ENCODE assay signal across 17 cellular contexts in genomic region chr12:108239378-108239777, GRCh38.
DNase-seq lines count a peak whose midpoint lies in the region; ATAC-seq, FAIRE-seq and TF ChIP-seq lines count a peak whose summit lies in the region.
"Had no signal": no experiment of that assay in that cellular context is flagged by ENCODE, and none has a peak within 500 bp of the region (broad histone marks: within the 10 kb centered on the region; RNA-seq: fewer than 3 reads in every experiment).

No MANE protein-coding gene starts in this region.

- H3K36me3 Mint-ChIP-seq in effector memory CD8-positive, alpha-beta T cell (ENCODE audit: insufficient read depth) = no peaks in the 10 kb centered on the region
- H3K36me3 Mint-ChIP-seq in immature natural killer cell = peaks cover 0 to 4% (median 0%) of the 10 kb centered on the region in 3 donors
- H3K36me3 Mint-ChIP-seq in natural killer cell treated with Interleukin-12 subunit alpha and Interleukin-12 subunit beta and Interleukin-15 and Interleukin-18, amount 100 ng/mL, for 72 hours = peaks cover 4% of the 10 kb centered on the region
- H3K36me3 Mint-ChIP-seq in CD4-positive, alpha-beta T cell (ENCODE audit: low read depth) = no peaks in the 10 kb centered on the region
- H3K36me3 Mint-ChIP-seq in activated CD4-positive, alpha-beta memory T cell treated with anti-CD3 and anti-CD28 coated beads for 36 hours = no peaks in the 10 kb centered on the region
- H3K36me3 Mint-ChIP-seq: CD8-positive, alpha-beta T cell had no signal

- POLR2A ChIA-PET in CD4-positive, alpha-beta T cell (lab: Charles Lee) = no interaction called here
- POLR2A ChIA-PET in activated CD4-positive, alpha-beta memory T cell treated with anti-CD3 and anti-CD28 coated beads for 36 hours (lab: Charles Lee) = no interaction called here

- H3K4me1 Mint-ChIP-seq in effector memory CD8-positive, alpha-beta T cell (ENCODE audit: low read depth in 2 of 2) = peaks cover 3 to 11% of the 10 kb centered on the region in 2 donors
- peaks cover 12 to 17% of the 10 kb centered on the region in 2 donors for H3K4me1 Mint-ChIP-seq in immature natural killer cell
- H3K4me1 Mint-ChIP-seq in natural killer cell treated with Interleukin-12 subunit alpha and Interleukin-12 subunit beta and Interleukin-15 and Interleukin-18, amount 100 ng/mL, for 72 hours (ENCODE audit: low read depth in 2 of 2) = peaks cover 6 to 11% of the 10 kb centered on the region in 2 donors
- H3K4me1 Mint-ChIP-seq in CD4-positive, alpha-beta T cell (ENCODE audit: low read depth) = no peaks in the 10 kb centered on the region
- no peaks in the 10 kb centered on the region for H3K4me1 Mint-ChIP-seq in activated CD4-positive, alpha-beta memory T cell treated with anti-CD3 and anti-CD28 coated beads for 36 hours (ENCODE audit: low read depth)

- no peak overlapping the region for H3K27ac Mint-ChIP-seq in effector memory CD8-positive, alpha-beta T cell
- H3K27ac Mint-ChIP-seq in immature natural killer cell = peak overlapping the region in 3 of 6 donors; percentile 11 to 17 (median 13)
- H3K27ac Mint-ChIP-seq in natural killer cell treated with Interleukin-12 subunit alpha and Interleukin-12 subunit beta and Interleukin-15 and Interleukin-18, amount 100 ng/mL, for 72 hours = peak overlapping the region; percentile 2 to 27
- H3K27ac Mint-ChIP-seq in CD4-positive, alpha-beta T cell = no peak overlapping the region
- no peak overlapping the region for H3K27ac Mint-ChIP-seq in activated CD4-positive, alpha-beta memory T cell treated with anti-CD3 and anti-CD28 coated beads for 36 hours
- H3K27ac Mint-ChIP-seq: CD8-positive, alpha-beta T cell had no signal

- no peak overlapping the region for H3K4me3 ChIP-seq in kidney (ENCODE audit: low read length in 2 of 2)
- H3K4me3 ChIP-seq: GM23248 had no signal

- peak; percentile 21 for ATAC-seq in effector memory CD8-positive, alpha-beta T cell (replicated peaks)
- peak in 1 of 2 donors; percentile 36 for ATAC-seq in natural killer cell treated with Interleukin-12 subunit alpha and Interleukin-12 subunit beta and Interleukin-15 and Interleukin-18, amount 100 ng/mL, for 72 hours
- ATAC-seq in CD4-positive, alpha-beta T cell (ENCODE audit: poor library complexity) = no peak
- ATAC-seq: CD8-positive, alpha-beta T cell had no signal

- H3K4me1 ChIP-seq in kidney (ENCODE audit: control insufficient read depth in 1 of 2, insufficient read depth in 1 of 2, low read depth in 1 of 2, low read length in 2 of 2) = no peaks in the 10 kb centered on the region
- H3K4me1 ChIP-seq: Caco-2 had no signal

- no peak overlapping the region for H3K4me3 Mint-ChIP-seq in effector memory CD8-positive, alpha-beta T cell
- peak overlapping the region in 3 of 5 donors; percentile 16 to 47 (median 19) for H3K4me3 Mint-ChIP-seq in immature natural killer cell
- H3K4me3 Mint-ChIP-seq in natural killer cell treated with Interleukin-12 subunit alpha and Interleukin-12 subunit beta and Interleukin-15 and Interleukin-18, amount 100 ng/mL, for 72 hours = peak overlapping the region; percentile 6
- H3K4me3 Mint-ChIP-seq in CD4-positive, alpha-beta T cell = no peak overlapping the region
- H3K4me3 Mint-ChIP-seq in activated CD4-positive, alpha-beta memory T cell treated with anti-CD3 and anti-CD28 coated beads for 36 hours = no peak overlapping the region
- H3K4me3 Mint-ChIP-seq: CD8-positive, alpha-beta T cell had no signal

- no peak for DNase-seq in effector memory CD8-positive, alpha-beta T cell
- DNase-seq in immature natural killer cell (no peak), kidney (no peak)
- no peak for DNase-seq in natural killer cell treated with Interleukin-12 subunit alpha and Interleukin-12 subunit beta and Interleukin-15 and Interleukin-18, amount 100 ng/mL, for 72 hours (ENCODE audit: low spot score)
- DNase-seq in CD4-positive, alpha-beta T cell = no peak
- no peak for DNase-seq in activated CD4-positive, alpha-beta memory T cell treated with anti-CD3 and anti-CD28 coated beads for 36 hours
- DNase-seq: C1 segment of cervical spinal cord; Caco-2; CD8-positive, alpha-beta T cell; DMS153; DND-41; GM23248; H7; HCEC 1CT had no signal

- H3K27ac ChIP-seq in CD4-positive, alpha-beta T cell (ENCODE audit: low read depth, low read length) = no peak overlapping the region
- H3K27ac ChIP-seq in kidney (ENCODE audit: low read depth in 2 of 2, low read length in 2 of 2) = no peak overlapping the region
- H3K27ac ChIP-seq: GM23248 had no signal

- intact Hi-C loops in CD4-positive, alpha-beta T cell (cut with DNase I, micrococcal nuclease) = no loop called here
- intact Hi-C loops in activated CD4-positive, alpha-beta memory T cell treated with anti-CD3 and anti-CD28 coated beads for 36 hours (cut with micrococcal nuclease) = no loop called here
- intact Hi-C loops in kidney (cut with DNase I) = no loop called here

- H3K9me3 Mint-ChIP-seq in effector memory CD8-positive, alpha-beta T cell = no peaks in the 10 kb centered on the region
- H3K9me3 Mint-ChIP-seq in immature natural killer cell = no peaks in the 10 kb centered on the region
- no peaks in the 10 kb centered on the region for H3K9me3 Mint-ChIP-seq in natural killer cell treated with Interleukin-12 subunit alpha and Interleukin-12 subunit beta and Interleukin-15 and Interleukin-18, amount 100 ng/mL, for 72 hours
- no peaks in the 10 kb centered on the region for H3K9me3 Mint-ChIP-seq in CD4-positive, alpha-beta T cell
- H3K9me3 Mint-ChIP-seq in activated CD4-positive, alpha-beta memory T cell treated with anti-CD3 and anti-CD28 coated beads for 36 hours = no peaks in the 10 kb centered on the region
- H3K9me3 Mint-ChIP-seq: CD8-positive, alpha-beta T cell had no signal

- H3K9ac ChIP-seq in kidney (ENCODE audit: low read length in 2 of 2) = no peak overlapping the region
- H3K9ac ChIP-seq: GM23248 had no signal

- H3K9me3 ChIP-seq in CD4-positive, alpha-beta T cell (ENCODE audit: control insufficient read depth, low read length) = no peaks in the 10 kb centered on the region
- no peaks in the 10 kb centered on the region for H3K9me3 ChIP-seq in kidney (ENCODE audit: control insufficient read depth in 1 of 2, low read length in 2 of 2)
- H3K9me3 ChIP-seq: Caco-2 had no signal

- H3K27me3 ChIP-seq in CD4-positive, alpha-beta T cell (ENCODE audit: control insufficient read depth, insufficient read depth, low read length) = peaks cover 6% of the 10 kb centered on the region

- CTCF ChIA-PET in CD4-positive, alpha-beta T cell (lab: Charles Lee) = no interaction called here
- CTCF ChIA-PET in activated CD4-positive, alpha-beta memory T cell treated with anti-CD3 and anti-CD28 coated beads for 36 hours (lab: Charles Lee) = no interaction called here

- peaks cover 21 to 27% of the 10 kb centered on the region in 2 donors for H3K27me3 Mint-ChIP-seq in effector memory CD8-positive, alpha-beta T cell
- peaks cover 2 to 5% (median 3%) of the 10 kb centered on the region in 3 donors for H3K27me3 Mint-ChIP-seq in immature natural killer cell (ENCODE audit: low read depth in 3 of 3)
- peaks cover 3 to 6% of the 10 kb centered on the region in 2 donors for H3K27me3 Mint-ChIP-seq in natural killer cell treated with Interleukin-12 subunit alpha and Interleukin-12 subunit beta and Interleukin-15 and Interleukin-18, amount 100 ng/mL, for 72 hours
- H3K27me3 Mint-ChIP-seq in CD4-positive, alpha-beta T cell = peaks cover 46% of the 10 kb centered on the region
- peaks cover 14% of the 10 kb centered on the region for H3K27me3 Mint-ChIP-seq in activated CD4-positive, alpha-beta memory T cell treated with anti-CD3 and anti-CD28 coated beads for 36 hours

- no peak for TF ChIP-seq CTCF in CD4-positive, alpha-beta T cell (IDR thresholded peaks at IDR 0.05)
- TF ChIP-seq CTCF in kidney (IDR thresholded peaks at IDR 0.05; ENCODE audit: borderline replicate concordance, extremely low read depth, insufficient read depth) = no peak

- no peaks in the 10 kb centered on the region for H3K36me3 ChIP-seq in kidney (ENCODE audit: control insufficient read depth in 1 of 2, insufficient read depth in 2 of 2, low read length in 2 of 2)

- FAIRE-seq in kidney (lab: Jason Lieb, UNC) = no peak
- FAIRE-seq: G401.6, GM12892, H1 had no signal

Comparison
In these comparisons a context has a peak if more than half of its experiments do, and no peak if none do; other contexts are left out.
1. H3K27ac Mint-ChIP-seq: peak in natural killer cell treated with Interleukin-12 subunit alpha and Interleukin-12 subunit beta and Interleukin-15 and Interleukin-18, amount 100 ng/mL, for 72 hours (2 of 2); none in effector memory CD8-positive, alpha-beta T cell (0 of 2), CD4-positive, alpha-beta T cell (single experiment) and activated CD4-positive, alpha-beta memory T cell treated with anti-CD3 and anti-CD28 coated beads for 36 hours (single experiment).
2. H3K4me3 Mint-ChIP-seq: peak in immature natural killer cell (3 of 5) and natural killer cell treated with Interleukin-12 subunit alpha and Interleukin-12 subunit beta and Interleukin-15 and Interleukin-18, amount 100 ng/mL, for 72 hours (single experiment); none in effector memory CD8-positive, alpha-beta T cell (0 of 2), CD4-positive, alpha-beta T cell (single experiment) and activated CD4-positive, alpha-beta memory T cell treated with anti-CD3 and anti-CD28 coated beads for 36 hours (single experiment).